1 cellular context compared by ENCODE assay signal in genomic region chr14:50311974-50312733, GRCh38.
TF ChIP-seq lines count a peak whose summit lies in the region.

Gene DMAC2L, plus strand, starts transcription at chr14:50312324. Its CDS starts 9,164 bp downstream, at chr14:50321488.
Gene L2HGDH, minus strand, starts transcription at chr14:50312229. Its CDS starts 79 bp downstream, at chr14:50312150.

TF ChIP-seq in K562, 482 proteins besides CTCF, POLR2A, EP300 and RAD21 (continued from another document and continues in another):
- peak; percentile 92 for TF ChIP-seq GMEB1 (CRISPR knock-in tag; IDR thresholded peaks at IDR 0.05)
- peak; percentile 90 for TF ChIP-seq EP400 (IDR thresholded peaks at IDR 0.05)
- TF ChIP-seq USF2 (CRISPR knock-in tag; IDR thresholded peaks at IDR 0.05), result peak; percentile 88
- peak; percentile 34; the same call in 1 of the 2 replicates for TF ChIP-seq BHLHE40 (IDR thresholded peaks at IDR 0.05; ENCODE audit: low read length)
- TF ChIP-seq ZNF263 (CRISPR knock-in tag; IDR thresholded peaks at IDR 0.05; ENCODE audit: borderline replicate concordance), result peak; percentile 49; the same call in 1 of the 2 replicates
- no peak for TF ChIP-seq ILK (tag; IDR thresholded peaks at IDR 0.05; ENCODE audit: borderline replicate concordance, low read depth)
- no peak for TF ChIP-seq PHB2 (IDR thresholded peaks at IDR 0.05; ENCODE audit: low read depth)
- TF ChIP-seq PYGO2 (tag; IDR thresholded peaks at IDR 0.05), result no peak
- TF ChIP-seq PHB (CRISPR knock-in tag; IDR thresholded peaks at IDR 0.05), result no peak
- TF ChIP-seq PML (IDR thresholded peaks at IDR 0.05; ENCODE audit: low read length), result peak; percentile 54; the same call in 1 of the 2 replicates
- peak; percentile 70 for TF ChIP-seq ZNF592 (IDR thresholded peaks at IDR 0.05)
- peak; percentile 73 to 76 for TF ChIP-seq MAZ (CRISPR knock-in tag; conservative IDR thresholded peaks at IDR 0.05 in 1 of 2, IDR thresholded peaks at IDR 0.05 in 1 of 2)
- no peak for TF ChIP-seq SMARCE1 (IDR thresholded peaks at IDR 0.05)
- peak; percentile 85; the same call in 1 of the 2 replicates for TF ChIP-seq FOXP4 (CRISPR knock-in tag; IDR thresholded peaks at IDR 0.05; ENCODE audit: borderline replicate concordance)
- peak; percentile 5; the same call in 1 of the 2 replicates for TF ChIP-seq CHD2 (IDR thresholded peaks at IDR 0.05; ENCODE audit: low read depth, low read length)
- TF ChIP-seq NRF1 (conservative IDR thresholded peaks at IDR 0.05 in 1 of 2, IDR thresholded peaks at IDR 0.05 in 1 of 2), result peak; percentile 75 to 80
- TF ChIP-seq ZEB2 (IDR thresholded peaks at IDR 0.05), result peak; percentile 82; the same call in 1 of the 2 replicates
- peak; percentile 87 for TF ChIP-seq RBBP5 (IDR thresholded peaks at IDR 0.05; ENCODE audit: borderline replicate concordance, insufficient read depth, low read length, poor library complexity, severe bottlenecking)
- peak; percentile 73; the same call in 1 of the 2 replicates for TF ChIP-seq TFAP4 (CRISPR knock-in tag; IDR thresholded peaks at IDR 0.05; ENCODE audit: borderline replicate concordance)
- TF ChIP-seq ZNF282 (CRISPR knock-in tag; IDR thresholded peaks at IDR 0.05), result 0 out of 2 replicates have a peak, but pooled peaks have one; percentile 31
- TF ChIP-seq CSDE1 (IDR thresholded peaks at IDR 0.05), result no peak
- peak; percentile 32 for TF ChIP-seq TAF1 (IDR thresholded peaks at IDR 0.05; ENCODE audit: control insufficient read depth, extremely low read depth, insufficient read depth, low read length, severe bottlenecking)
- TF ChIP-seq RNF2 (IDR thresholded peaks at IDR 0.05), result peak; percentile 93
- no peak for TF ChIP-seq HDAC2 (IDR thresholded peaks at IDR 0.05)
- TF ChIP-seq PHF20 (IDR thresholded peaks at IDR 0.05; ENCODE audit: partially characterized antibody), result peak; percentile 72
- no peak for TF ChIP-seq KLF13 (tag; IDR thresholded peaks at IDR 0.05; ENCODE audit: borderline replicate concordance, low read depth)
- peak; percentile 71 for TF ChIP-seq RAD51 (IDR thresholded peaks at IDR 0.05; ENCODE audit: borderline replicate concordance, low read depth)
- peak; percentile 64; the same call in 1 of the 2 replicates for TF ChIP-seq C11orf30 (IDR thresholded peaks at IDR 0.05; ENCODE audit: low read depth)
- peak in 1 of 2 experiments; percentile 51; a peak in 1 of 4 replicates for TF ChIP-seq SRF (CRISPR knock-in tag; IDR thresholded peaks at IDR 0.05)
- peak in 1 of 2 experiments; percentile 86; a peak in 1 of 3 replicates for TF ChIP-seq CBX3 (IDR thresholded peaks at IDR 0.05; ENCODE audit: borderline replicate concordance in 1 of 2, low read length in 2 of 2)
- no peak for TF ChIP-seq BRF2 (IDR thresholded peaks at IDR 0.05; ENCODE audit: borderline replicate concordance, insufficient read depth, insufficient read length)
- TF ChIP-seq CTBP1 (IDR thresholded peaks at IDR 0.05; ENCODE audit: borderline replicate concordance), result peak; percentile 80
- no peak for TF ChIP-seq MIER1 (IDR thresholded peaks at IDR 0.05; ENCODE audit: low read depth)
- no peak for TF ChIP-seq CREB1 (IDR thresholded peaks at IDR 0.05)
- peak; percentile 25; the same call in 1 of the 2 replicates for TF ChIP-seq CREB1 (CRISPR knock-in tag; IDR thresholded peaks at IDR 0.05)
- peak; percentile 59; the same call in 1 of the 2 replicates for TF ChIP-seq NR2C2 (CRISPR knock-in tag; IDR thresholded peaks at IDR 0.05)
- TF ChIP-seq NR2C2 (tag; IDR thresholded peaks at IDR 0.05), result peak; percentile 82
- peak; percentile 62 for TF ChIP-seq HNRNPLL (IDR thresholded peaks at IDR 0.05; ENCODE audit: low read depth, low read length, poor library complexity, severe bottlenecking)
- TF ChIP-seq ATF6 (CRISPR knock-in tag; IDR thresholded peaks at IDR 0.05), result peak; percentile 76; the same call in 1 of the 2 replicates
- no peak for TF ChIP-seq TAF7 (tag; IDR thresholded peaks at IDR 0.05)
- TF ChIP-seq KDM5B (IDR thresholded peaks at IDR 0.05; ENCODE audit: insufficient replicate concordance, low read depth, low read length), result peak; percentile 63
- TF ChIP-seq ZBTB1 (CRISPR knock-in tag; IDR thresholded peaks at IDR 0.05; ENCODE audit: borderline replicate concordance, low read depth), result peak; percentile 58; the same call in 1 of the 2 replicates
- peak; percentile 77 for TF ChIP-seq ZNF232 (CRISPR knock-in tag; IDR thresholded peaks at IDR 0.05)
- TF ChIP-seq ZNF511 (CRISPR knock-in tag; IDR thresholded peaks at IDR 0.05), result no peak; the same call in 1 of the 2 replicates
